29 cellular contexts compared by ENCODE assay signal in the genomic region with DNA sequence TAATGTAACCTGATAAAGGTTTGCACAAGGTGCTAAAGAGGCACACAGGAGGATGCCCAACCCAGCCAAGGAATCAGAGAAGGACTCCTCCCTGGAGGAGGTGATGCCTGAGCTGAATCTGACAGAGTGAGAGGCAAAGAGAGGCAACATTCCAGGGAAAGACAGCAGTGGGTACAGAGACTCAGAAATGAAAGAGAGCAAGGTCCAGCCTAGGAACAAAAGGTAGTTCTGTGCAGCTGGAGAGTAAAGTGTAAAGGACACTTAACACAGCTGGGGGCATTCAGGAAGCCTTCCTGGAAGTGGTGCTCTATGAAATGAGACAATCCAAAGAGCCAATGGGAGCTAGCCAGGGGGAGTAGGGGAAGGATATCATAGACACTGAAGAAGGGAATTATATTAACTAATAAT.
"Had no signal": no experiment of that assay in that cellular context is flagged by ENCODE, and none has a peak within 500 bp of the region (broad histone marks: within the 10 kb centered on the region; RNA-seq: fewer than 3 reads in every experiment).

No MANE protein-coding gene starts in this region.

- FAIRE-seq: islet of Langerhans, kidney, pancreas, urothelium cell line had no signal

- ATAC-seq: left colon; left lung; lower lobe of right lung; naive thymus-derived CD8-positive, alpha-beta T cell; pancreas; right cardiac atrium; stimulated activated naive B cell treated with anti-CD40 and anti-IgM and Interleukin-4, amounts not matched to agents 10 μg/mL and 1 μg/mL and 100 μg/mL, for 72 hours; stimulated activated naive CD8-positive, alpha-beta T cell treated with anti-CD3 and anti-CD28 coated beads, Interleukin-15, Interleukin-2, amounts not matched to agents 100 U/mL and 50 U/mL, for 24 hours; upper lobe of right lung had no signal

- H3K27ac ChIP-seq: left lung, lower lobe of right lung, pancreas, prostate gland, sigmoid colon, stomach, testis, thyroid gland, transverse colon, upper lobe of right lung had no signal

- DNase-seq: hippocampal formation; immature natural killer cell; kidney; left colon; lower lobe of right lung; mammary epithelial cell; mesenchymal stem cell; naive thymus-derived CD8-positive, alpha-beta T cell; nucleus accumbens; pancreas; retina; sigmoid colon; stimulated activated CD4-positive, alpha-beta T cell treated with anti-CD3 and anti-CD28 coated beads, Interleukin-1b, Interleukin-23, amount 100 ng/mL, for 48 hours; stimulated activated CD4-positive, alpha-beta T cell treated with anti-CD3 and anti-CD28 coated beads, Interleukin-2, amount 100 ng/mL, for 48 hours; stimulated activated naive B cell treated with anti-CD40 and anti-IgM and Interleukin-4, amounts not matched to agents 10 μg/mL and 1 μg/mL and 100 μg/mL, for 72 hours; stimulated activated naive CD8-positive, alpha-beta T cell treated with anti-CD3 and anti-CD28 coated beads, Interleukin-15, Interleukin-2, amounts not matched to agents 100 U/mL and 50 U/mL, for 24 hours; stomach; testis; thyroid gland; transverse colon; upper lobe of right lung had no signal

- H3K4me1 Mint-ChIP-seq: immature natural killer cell had no signal

- H3K27ac Mint-ChIP-seq: immature natural killer cell; naive thymus-derived CD8-positive, alpha-beta T cell; nephron; stimulated activated naive B cell treated with anti-CD40 and anti-IgM and Interleukin-4, amounts not matched to agents 10 μg/mL and 1 μg/mL and 100 μg/mL, for 72 hours had no signal

- H3K4me3 Mint-ChIP-seq: immature natural killer cell; naive thymus-derived CD8-positive, alpha-beta T cell; nephron; neural crest cell; stimulated activated naive B cell treated with anti-CD40 and anti-IgM and Interleukin-4, amounts not matched to agents 10 μg/mL and 1 μg/mL and 100 μg/mL, for 72 hours had no signal

- H3K36me3 ChIP-seq: left lung, lower lobe of right lung, pancreas, prostate gland, sigmoid colon, stomach, thyroid gland, transverse colon, upper lobe of right lung had no signal

- H3K36me3 Mint-ChIP-seq: immature natural killer cell; naive thymus-derived CD8-positive, alpha-beta T cell; stimulated activated naive B cell treated with anti-CD40 and anti-IgM and Interleukin-4, amounts not matched to agents 10 μg/mL and 1 μg/mL and 100 μg/mL, for 72 hours had no signal

- H3K9me3 Mint-ChIP-seq: immature natural killer cell; naive thymus-derived CD8-positive, alpha-beta T cell; nephron; neural crest cell; stimulated activated naive B cell treated with anti-CD40 and anti-IgM and Interleukin-4, amounts not matched to agents 10 μg/mL and 1 μg/mL and 100 μg/mL, for 72 hours had no signal

- H3K27me3 ChIP-seq: left lung, pancreas, sigmoid colon, stomach, testis, thyroid gland, transverse colon, upper lobe of right lung had no signal

- H3K4me1 ChIP-seq: prostate gland had no signal

- H3K4me3 ChIP-seq: left lung, lower lobe of right lung, pancreas, prostate gland, sigmoid colon, smooth muscle cell, stomach, testis, thyroid gland, transverse colon, upper lobe of right lung had no signal

- H3K9me3 ChIP-seq: left lung, lower lobe of right lung, pancreas, prostate gland, sigmoid colon, stomach, testis, thyroid gland, transverse colon, upper lobe of right lung had no signal
